Comparison of ENCODE assay signal across 7 cellular contexts in genomic region chr22:50628543-50629134, GRCh38. TPM values are rescaled to one million over a fixed set of nuclear protein-coding genes. Genes with fewer than 3 reads are reported as not detected.
DNase-seq lines count a peak whose midpoint lies in the region; ATAC-seq and TF ChIP-seq lines count a peak whose summit lies in the region.

No MANE protein-coding gene starts in this region.

- no peaks in the 10 kb centered on the region for H3K9me3 ChIP-seq in HCT116 (ENCODE audit: control insufficient read depth in 1 of 2, insufficient read depth in 1 of 2, low read depth in 1 of 2, low read length in 2 of 2)
- H3K9me3 ChIP-seq in iPS DF 6.9 (ENCODE audit: control insufficient read depth, insufficient read depth, low read length), result no peaks in the 10 kb centered on the region
- H3K9me3 ChIP-seq in stomach, result no peaks in the 10 kb centered on the region

- BruUV-seq in HCT116 (replicated peaks; lab: Mats Ljungman, UMichigan), result no TSS peak

- RAD21 ChIA-PET in HCT116 (lab: Charles Lee; ENCODE audit: low non-redundant PET in 1 of 2, low total read pairs in 2 of 2, uncharacterized antibody in 2 of 2, unreplicated experiment in 2 of 2), result no interaction called here

- H3K79me2 ChIP-seq in HCT116 (ENCODE audit: insufficient read depth, low read length), result no peaks in the 10 kb centered on the region

- peak overlapping the region; percentile 58 for H2AFZ ChIP-seq in HCT116 (ENCODE audit: low read depth, low read length, poor library complexity, severe bottlenecking)

- no peak for DNase-seq in HCT116 (ENCODE audit: low read depth, low spot score)
- DNase-seq in activated CD4-positive, CD25-positive, alpha-beta regulatory T cell treated with anti-CD3 and anti-CD28 coated beads, Interleukin-2, amount 50 U/mL, for 72 hours, result peak; percentile 44
- DNase-seq in iPS DF 6.9 (ENCODE audit: low read depth, low spot score), result no peak
- peak; percentile 21 for DNase-seq in stomach
- DNase-seq in NCI-H2107 (lab: John Stamatoyannopoulos, UW), result no peak
- no peak for DNase-seq in NCI-H510A (lab: John Stamatoyannopoulos, UW)

- no peak for TF ChIP-seq RAD21 in HCT116 (IDR thresholded peaks at IDR 0.05; ENCODE audit: low read depth)

- H3K4me1 ChIP-seq in HCT116 (ENCODE audit: control insufficient read depth in 1 of 2, insufficient read depth in 2 of 2, low read length in 2 of 2) (peaks cover 7 to 29% of the 10 kb centered on the region in 2 experiments; a peak in 3 of 4 replicates), iPS DF 6.9 (ENCODE audit: control insufficient read depth, insufficient read depth, low read length) (peaks cover 5% of the 10 kb centered on the region), stomach (peaks cover 15 to 27% (median 25%) of the 10 kb centered on the region in 4 donors)

- 100% methylated on average over 4 of the region's 16 CpGs for WGBS in iPS DF 6.9 (ENCODE audit: insufficient coverage, insufficient read length)
- 20 to 24% (median 23%) methylated on average over 15 to 16 of the region's 16 CpGs for WGBS in stomach, 5 donors

- H3K9me2 ChIP-seq in HCT116 (ENCODE audit: insufficient read depth), result no peaks in the 10 kb centered on the region

- H3K9ac ChIP-seq in HCT116 (ENCODE audit: low read length), result peak overlapping the region; percentile 76

- H3K36me3 ChIP-seq in HCT116 (ENCODE audit: control insufficient read depth in 1 of 2, insufficient read depth in 2 of 2, low read length in 2 of 2) (no peaks in the 10 kb centered on the region), iPS DF 6.9 (ENCODE audit: control insufficient read depth, insufficient read depth, low read length) (no peaks in the 10 kb centered on the region), stomach (peaks cover 8 to 22% (median 18%) of the 10 kb centered on the region in 4 donors)

- intact Hi-C loops in HCT116 (cut with micrococcal nuclease) (no loop called here), stomach (cut with DNase I; ENCODE audit: low total_unique reads) (no loop called here)

- CTCF ChIA-PET in HCT116 (lab: Charles Lee), result interaction anchor here (0.9 to 1.0 kb wide), 2 partner anchors 13 to 103 kb away, joined by 3 read pairs; no protein-coding TSS in a partner anchor

- ATAC-seq in HCT116, result no peak; the same call in 1 of the 2 replicates
- ATAC-seq in GM21447 (IDR thresholded peaks at IDR 0.05; ENCODE audit: unreplicated experiment), result no peak

- no peak for TF ChIP-seq EP300 in stomach (IDR thresholded peaks at IDR 0.05)

- H4K20me1 ChIP-seq in HCT116 (ENCODE audit: insufficient read depth), result no peaks in the 10 kb centered on the region

- peak overlapping the region; percentile 71 to 88 for H3K4me3 ChIP-seq in HCT116 (replicated peaks in 1 of 2; ENCODE audit: low read depth in 1 of 2, low read length in 2 of 2)
- H3K4me3 ChIP-seq in iPS DF 6.9 (ENCODE audit: low read length), result peak overlapping the region; percentile 57; the same call in 1 of the 2 replicates
- peak overlapping the region; percentile 64 to 88 (median 76) for H3K4me3 ChIP-seq in stomach

- peak overlapping the region; percentile 99 for H3K4me2 ChIP-seq in HCT116 (ENCODE audit: low read length)

- H3K27me3 ChIP-seq in HCT116 (ENCODE audit: insufficient read depth, low read length) (no peaks in the 10 kb centered on the region), iPS DF 6.9 (ENCODE audit: control insufficient read depth, insufficient read depth, low read length) (no peaks in the 10 kb centered on the region; the same call in 1 of the 2 replicates), stomach (no peaks in the 10 kb centered on the region)

- TF ChIP-seq CTCF in HCT116 (IDR thresholded peaks at IDR 0.05 in 2 of 3, conservative IDR thresholded peaks at IDR 0.05 in 1 of 3; ENCODE audit: borderline replicate concordance in 1 of 3, insufficient read depth in 1 of 3, low read depth in 2 of 3, low read length in 2 of 3), result no peak
- no peak for TF ChIP-seq CTCF in stomach (IDR thresholded peaks at IDR 0.05)

- POLR2A ChIA-PET in HCT116 (lab: Charles Lee), result interaction anchor here (1.0 kb wide), 1 partner anchor 65 kb away, joined by 3 read pairs; no protein-coding TSS in a partner anchor

- H3K27ac ChIP-seq in HCT116 (ENCODE audit: low read depth, low read length) (peak overlapping the region; percentile 53; the same call in 1 of the 2 replicates), iPS DF 6.9 (ENCODE audit: low read length) (no peak overlapping the region), stomach (peak overlapping the region; percentile 77 to 89 (median 84))

- TF ChIP-seq POLR2A in HCT116 (IDR thresholded peaks at IDR 0.05; ENCODE audit: borderline replicate concordance, extremely low read depth, insufficient read depth, insufficient read length) (no peak), stomach (IDR thresholded peaks at IDR 0.05) (no peak)

TF ChIP-seq in HCT116, 20 proteins besides CTCF, POLR2A, EP300 and RAD21 (continues in another document):
- TF ChIP-seq ZBTB33 (IDR thresholded peaks at IDR 0.05; ENCODE audit: extremely low read depth, insufficient replicate concordance, low read length), result no peak
- no peak for TF ChIP-seq ZNF274 (IDR thresholded peaks at IDR 0.05; ENCODE audit: low read depth, low read length)
- TF ChIP-seq SIN3A (IDR thresholded peaks at IDR 0.05; ENCODE audit: low read depth), result no peak
- TF ChIP-seq ELF1 (IDR thresholded peaks at IDR 0.05; ENCODE audit: borderline replicate concordance, low read depth), result no peak
- TF ChIP-seq, protein P1, sequence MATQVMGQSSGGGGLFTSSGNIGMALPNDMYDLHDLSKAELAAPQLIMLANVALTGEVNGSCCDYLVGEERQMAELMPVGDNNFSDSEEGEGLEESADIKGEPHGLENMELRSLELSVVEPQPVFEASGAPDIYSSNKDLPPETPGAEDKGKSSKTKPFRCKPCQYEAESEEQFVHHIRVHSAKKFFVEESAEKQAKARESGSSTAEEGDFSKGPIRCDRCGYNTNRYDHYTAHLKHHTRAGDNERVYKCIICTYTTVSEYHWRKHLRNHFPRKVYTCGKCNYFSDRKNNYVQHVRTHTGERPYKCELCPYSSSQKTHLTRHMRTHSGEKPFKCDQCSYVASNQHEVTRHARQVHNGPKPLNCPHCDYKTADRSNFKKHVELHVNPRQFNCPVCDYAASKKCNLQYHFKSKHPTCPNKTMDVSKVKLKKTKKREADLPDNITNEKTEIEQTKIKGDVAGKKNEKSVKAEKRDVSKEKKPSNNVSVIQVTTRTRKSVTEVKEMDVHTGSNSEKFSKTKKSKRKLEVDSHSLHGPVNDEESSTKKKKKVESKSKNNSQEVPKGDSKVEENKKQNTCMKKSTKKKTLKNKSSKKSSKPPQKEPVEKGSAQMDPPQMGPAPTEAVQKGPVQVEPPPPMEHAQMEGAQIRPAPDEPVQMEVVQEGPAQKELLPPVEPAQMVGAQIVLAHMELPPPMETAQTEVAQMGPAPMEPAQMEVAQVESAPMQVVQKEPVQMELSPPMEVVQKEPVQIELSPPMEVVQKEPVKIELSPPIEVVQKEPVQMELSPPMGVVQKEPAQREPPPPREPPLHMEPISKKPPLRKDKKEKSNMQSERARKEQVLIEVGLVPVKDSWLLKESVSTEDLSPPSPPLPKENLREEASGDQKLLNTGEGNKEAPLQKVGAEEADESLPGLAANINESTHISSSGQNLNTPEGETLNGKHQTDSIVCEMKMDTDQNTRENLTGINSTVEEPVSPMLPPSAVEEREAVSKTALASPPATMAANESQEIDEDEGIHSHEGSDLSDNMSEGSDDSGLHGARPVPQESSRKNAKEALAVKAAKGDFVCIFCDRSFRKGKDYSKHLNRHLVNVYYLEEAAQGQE (IDR thresholded peaks at IDR 0.05; ENCODE audit: low read depth), result no peak
- no peak for TF ChIP-seq EGR1 (IDR thresholded peaks at IDR 0.05; ENCODE audit: low read depth)
- no peak for TF ChIP-seq FOSL1 (IDR thresholded peaks at IDR 0.05; ENCODE audit: low read depth)
- no peak for TF ChIP-seq TCF7L2 (IDR thresholded peaks at IDR 0.05; ENCODE audit: borderline replicate concordance, extremely low read depth, insufficient read depth, insufficient read length)
- TF ChIP-seq EZH2phosphoT487 (IDR thresholded peaks at IDR 0.05; ENCODE audit: borderline replicate concordance), result no peak
- no peak for TF ChIP-seq CBX3 (IDR thresholded peaks at IDR 0.05; ENCODE audit: low read depth)
- TF ChIP-seq, protein P2, sequence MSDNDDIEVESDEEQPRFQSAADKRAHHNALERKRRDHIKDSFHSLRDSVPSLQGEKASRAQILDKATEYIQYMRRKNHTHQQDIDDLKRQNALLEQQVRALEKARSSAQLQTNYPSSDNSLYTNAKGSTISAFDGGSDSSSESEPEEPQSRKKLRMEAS (IDR thresholded peaks at IDR 0.05), result no peak

RNA-seq across cellular contexts. Expression of gene ARSA, which starts 0.7 kb away (rescaled TPM):
- total RNA-seq in HCT116 (2021; ENCODE audit: unreplicated experiment) (16.4 TPM), stomach (10 to 100 TPM in 4 of 5 donors, 1 to 10 TPM in 1; 7.7 to 88.1 (median 46.8) TPM)
- 8.0 and 10.3 TPM in 2 replicates for polyA plus RNA-seq in HCT116 (2012)
- 10 to 100 TPM; 27.0 to 45.7 (median 41.2) TPM for polyA plus RNA-seq in stomach

RNA-seq across cellular contexts. Expression of gene MAPK8IP2, which starts 28.0 kb away (rescaled TPM):
- total RNA-seq in HCT116 (2021; ENCODE audit: unreplicated experiment) (6.4 TPM), stomach (1 to 10 TPM in 2 of 5 donors, under 1 TPM in 3; 0.43 to 5.8 (median 0.89) TPM)
- polyA plus RNA-seq in HCT116 (2012), result 2.1 and 2.6 TPM in 2 replicates
- polyA plus RNA-seq in stomach, result 1 to 10 TPM in 1 of 3 donors, under 1 TPM in 2; 0.61 to 1.6 (median 0.81) TPM

RNA-seq across cellular contexts. Expression of gene SHANK3, which starts 44.0 kb away (rescaled TPM):
- total RNA-seq in HCT116 (2021; ENCODE audit: unreplicated experiment) (16.0 TPM), stomach (10 to 100 TPM in 2 of 5 donors, 1 to 10 TPM in 3; 2.5 to 31.2 (median 7.6) TPM)
- 7.2 and 7.3 TPM in 2 replicates for polyA plus RNA-seq in HCT116 (2012)
- polyA plus RNA-seq in stomach, result 1 to 10 TPM; 3.2 to 5.4 (median 3.4) TPM

RNA-seq across cellular contexts. Expression of gene CHKB, which starts 46.0 kb away (rescaled TPM):
- 55.1 TPM for total RNA-seq in HCT116 (2021; ENCODE audit: unreplicated experiment)
- polyA plus RNA-seq in HCT116 (2012), result 35.5 and 42.0 TPM in 2 replicates
- total RNA-seq in stomach, result 100 to 1,000 TPM in 2 of 5 donors, 10 to 100 TPM in 3; 31.9 to 283 (median 81.2) TPM
- 100 to 1,000 TPM; 107 to 152 (median 129) TPM for polyA plus RNA-seq in stomach

RNA-seq across cellular contexts. Expression of gene CPT1B, which starts 50.4 kb away (rescaled TPM):
- total RNA-seq in HCT116 (2021; ENCODE audit: unreplicated experiment) (35.1 TPM), stomach (100 to 1,000 TPM in 2 of 5 donors, 10 to 100 TPM in 1, 1 to 10 TPM in 2; 6.6 to 164 (median 54.5) TPM)
- polyA plus RNA-seq in HCT116 (2012), result 23.4 and 28.1 TPM in 2 replicates
- 10 to 100 TPM in 2 of 3 donors, 1 to 10 TPM in 1; 9.8 to 31.8 (median 10.1) TPM for polyA plus RNA-seq in stomach

Comparison
In these comparisons a context has a peak if more than half of its experiments do, and no peak if none do; other contexts are left out.
1. DNase-seq: peak in activated CD4-positive, CD25-positive, alpha-beta regulatory T cell treated with anti-CD3 and anti-CD28 coated beads, Interleukin-2, amount 50 U/mL, for 72 hours (single experiment) and stomach (single experiment); none in HCT116 (single experiment), iPS DF 6.9 (single experiment), NCI-H2107 (single experiment) and NCI-H510A (single experiment).
2. Peak in every context shown above with its lines, with median percentiles within 50 percentile points of each other: H3K4me3 ChIP-seq.